Comparison of ENCODE assay signal across 17 cellular contexts in genomic region chr17:81536299-81537290, GRCh38. TPM values are rescaled to one million over a fixed set of nuclear protein-coding genes. Genes with fewer than 3 reads are reported as not detected.
DNase-seq lines count a peak whose midpoint lies in the region; ATAC-seq, FAIRE-seq and TF ChIP-seq lines count a peak whose summit lies in the region.
"Had no signal": no experiment of that assay in that cellular context is flagged by ENCODE, and none has a peak within 500 bp of the region (broad histone marks: within the 10 kb centered on the region; RNA-seq: fewer than 3 reads in every experiment).

No MANE protein-coding gene starts in this region.

- no peak overlapping the region for H3K27ac Mint-ChIP-seq in CD4-positive, alpha-beta T cell
- H3K27ac Mint-ChIP-seq: activated T-helper 2 cell treated with anti-CD3 and anti-CD28 coated beads, Interferon-gamma antibody, Interleukin-2, Interleukin-4, amounts not matched to agents 10 μg/mL and 5 μg/mL and 100 μg/mL, durations not matched to agents 14 hours and 24 hours and 36 hours; dendritic cell treated with granulocyte-macrophage colony-stimulating factor and Interleukin-4, amounts not matched to agents 40 ng/mL and 50 ng/mL, for 4 days; progenitor cell of endocrine pancreas had no signal

- H3K27ac ChIP-seq in CD4-positive, alpha-beta T cell (ENCODE audit: low read depth, low read length) = no peak overlapping the region
- H3K27ac ChIP-seq in body of pancreas = peak overlapping the region; percentile 75 to 91 (median 90)
- no peak overlapping the region for H3K27ac ChIP-seq in HepG2 (ENCODE audit: extremely low read length, insufficient read depth, low read length)
- H3K27ac ChIP-seq: VCaP had no signal

- no peak for TF ChIP-seq CTCF in CD4-positive, alpha-beta T cell (IDR thresholded peaks at IDR 0.05)
- peak in 1 of 7 experiments; percentile 8 for TF ChIP-seq CTCF in body of pancreas (IDR thresholded peaks at IDR 0.05)
- no peak for TF ChIP-seq CTCF in HepG2 (CRISPR knock-in tag; IDR thresholded peaks at IDR 0.05)

- no peaks in the 10 kb centered on the region for H3K79me2 ChIP-seq in HepG2 (ENCODE audit: insufficient read depth, low read length)

- no TSS peak for BruUV-seq in HepG2 (replicated peaks; lab: Mats Ljungman, UMichigan)

- no peak overlapping the region for H3K4me3 ChIP-seq in body of pancreas
- H3K4me3 ChIP-seq in HepG2 (replicated peaks in 1 of 3; ENCODE audit: insufficient read depth in 1 of 3, low read depth in 2 of 3, low read length in 3 of 3) = no peak overlapping the region

- intact Hi-C loops in CD4-positive, alpha-beta T cell (cut with DNase I, micrococcal nuclease) = loop anchor here in 1 of 2 experiments (1.0 kb wide), 1 partner anchor 283 kb away; no protein-coding TSS in a partner anchor
- intact Hi-C loops in body of pancreas (cut with DNase I) = no loop called here
- intact Hi-C loops in HepG2 (cut with micrococcal nuclease; ENCODE audit: unreplicated experiment) = no loop called here

- no peaks in the 10 kb centered on the region for H3K9me3 ChIP-seq in CD4-positive, alpha-beta T cell (ENCODE audit: control insufficient read depth, low read length)
- H3K9me3 ChIP-seq in body of pancreas (no peaks in the 10 kb centered on the region), HepG2 (ENCODE audit: low read length) (peaks cover 7% of the 10 kb centered on the region; the same call in 1 of the 2 replicates)
- H3K9me3 ChIP-seq: Caco-2 had no signal

- H3K4me1 ChIP-seq in body of pancreas (peaks cover 47% of the 10 kb centered on the region), HepG2 (ENCODE audit: insufficient read depth, low read length) (peaks cover 13% of the 10 kb centered on the region)

- H2AFZ ChIP-seq in HepG2 (ENCODE audit: low read length) = no peak overlapping the region

- H3K4me2 ChIP-seq in HepG2 (ENCODE audit: low read depth, low read length) = no peak overlapping the region

- H3K36me3 ChIP-seq in body of pancreas (replicated peaks in 1 of 2; ENCODE audit: insufficient read depth in 1 of 2, low read depth in 2 of 2) (peaks cover 0 to 6% of the 10 kb centered on the region in 2 donors), HepG2 (replicated peaks in 1 of 2; ENCODE audit: control insufficient read depth in 1 of 2, insufficient read depth in 2 of 2, low read length in 2 of 2) (peaks cover 4 to 14% of the 10 kb centered on the region in 2 experiments)

- no peak for FAIRE-seq in HepG2 (lab: Jason Lieb, UNC)

- peak; percentile 21 for ATAC-seq in CD4-positive, alpha-beta T cell (ENCODE audit: poor library complexity)
- ATAC-seq in body of pancreas (peak; percentile 75), HepG2 (no peak; the same call in 2 of the 3 replicates), HG02884 (IDR thresholded peaks at IDR 0.05; ENCODE audit: unreplicated experiment) (no peak)

- H3K27me3 ChIP-seq in CD4-positive, alpha-beta T cell (ENCODE audit: control insufficient read depth, insufficient read depth, low read length) = peaks cover 51% of the 10 kb centered on the region
- H3K27me3 ChIP-seq in body of pancreas (no peaks in the 10 kb centered on the region), HepG2 (ENCODE audit: control insufficient read depth in 1 of 2, insufficient read depth in 2 of 2, low read length in 2 of 2) (no peaks in the 10 kb centered on the region)

- no peaks in the 10 kb centered on the region for H3K4me1 Mint-ChIP-seq in CD4-positive, alpha-beta T cell (ENCODE audit: low read depth)

- peaks cover 32% of the 10 kb centered on the region for H3K27me3 Mint-ChIP-seq in CD4-positive, alpha-beta T cell

- WGBS in body of pancreas, 2 donors = 10 to 13% methylated on average over 3 to 85 of the region's 89 CpGs
- WGBS in HepG2 (ENCODE audit: low lambda C conversion rate) = 71% methylated on average over 64 of the region's 89 CpGs

- no peaks in the 10 kb centered on the region for H4K20me1 ChIP-seq in HepG2 (ENCODE audit: insufficient read depth, low read length)

- TF ChIP-seq EP300 in HepG2 (IDR thresholded peaks at IDR 0.05; ENCODE audit: low read depth in 2 of 2, low read length in 2 of 2) (no peak), HepG2 (CRISPR knock-in tag; IDR thresholded peaks at IDR 0.05; ENCODE audit: borderline replicate concordance) (no peak)

- H3K9me3 Mint-ChIP-seq in CD4-positive, alpha-beta T cell = no peaks in the 10 kb centered on the region
- H3K9me3 Mint-ChIP-seq: activated T-helper 2 cell treated with anti-CD3 and anti-CD28 coated beads, Interferon-gamma antibody, Interleukin-2, Interleukin-4, amounts not matched to agents 10 μg/mL and 5 μg/mL and 100 μg/mL, durations not matched to agents 14 hours and 24 hours and 36 hours; dendritic cell treated with granulocyte-macrophage colony-stimulating factor and Interleukin-4, amounts not matched to agents 40 ng/mL and 50 ng/mL, for 4 days had no signal

- H3K4me3 Mint-ChIP-seq in CD4-positive, alpha-beta T cell = no peak overlapping the region
- H3K4me3 Mint-ChIP-seq: dendritic cell treated with granulocyte-macrophage colony-stimulating factor and Interleukin-4, amounts not matched to agents 40 ng/mL and 50 ng/mL, for 4 days had no signal

- no peak for DNase-seq in CD4-positive, alpha-beta T cell
- DNase-seq in HUDEP-2 (lab: John Stamatoyannopoulos, UW; ENCODE audit: unreplicated experiment in 76 of 76) (peak in 55 of 76 experiments; percentile 14 to 69 (median 40)), body of pancreas (peak; percentile 97 to 99 (median 98)), HepG2 (ENCODE audit: low spot score) (no peak), NOMO-1 (lab: John Stamatoyannopoulos, UW; ENCODE audit: unreplicated experiment in 2 of 2) (no peak), OCI-M1 (lab: John Stamatoyannopoulos, UW) (no peak), COLO668 (lab: John Stamatoyannopoulos, UW; ENCODE audit: unreplicated experiment) (no peak)
- DNase-seq: Caco-2, NCI-H1694 treated with DMSO at 0.1 percent for 48 hours, NCI-H446 treated with DMSO at 0.1 percent for 48 hours had no signal

- no peak overlapping the region for H3K9ac ChIP-seq in HepG2 (ENCODE audit: insufficient read depth, low read depth, low read length)

- peak; percentile 52 to 79 (median 74) for TF ChIP-seq POLR2A in body of pancreas (IDR thresholded peaks at IDR 0.05)
- TF ChIP-seq POLR2A in HepG2 (IDR thresholded peaks at IDR 0.05; ENCODE audit: insufficient read depth in 1 of 2, low read depth in 2 of 2, low read length in 2 of 2) = no peak

- CTCF ChIA-PET in CD4-positive, alpha-beta T cell (lab: Charles Lee) = interaction anchor here (0.7 to 1.7 kb wide), 3 partner anchors 17 to 281 kb away, joined by 3 to 8 read pairs (median 5); no protein-coding TSS in a partner anchor
- CTCF ChIA-PET in HepG2 (lab: Yijun Ruan, JAX; ENCODE audit: low intra/inter-chr PET ratio, low total read pairs) = interaction anchor here (1.9 kb wide), 1 partner anchor 284 kb away, joined by 8 read pairs; no protein-coding TSS in a partner anchor

- no peak for TF ChIP-seq RAD21 in HepG2 (CRISPR knock-in tag; IDR thresholded peaks at IDR 0.05)

- POLR2A ChIA-PET in CD4-positive, alpha-beta T cell (lab: Charles Lee) = interaction anchor here (0.9 kb wide), 1 partner anchor 16 kb away, joined by 3 read pairs; the partner anchor contains the start of gene FAAP100
- POLR2A ChIA-PET in HepG2 (lab: Yijun Ruan, JAX) = interaction anchor here (0.7 kb wide), 1 partner anchor 21 kb away, joined by 3 read pairs; no protein-coding TSS in a partner anchor

- H3K36me3 Mint-ChIP-seq in CD4-positive, alpha-beta T cell (ENCODE audit: low read depth) = peaks cover 3% of the 10 kb centered on the region

- in situ Hi-C loops in HepG2 (cut with HindIII; ENCODE audit: extremely low pct_ligation_motif_present, low pct_unique_long_range_greater_than_20kb) = no loop called here

RNA-seq across cellular contexts. Expression of gene FSCN2, which starts 8.4 kb away (rescaled TPM):
- 1 to 10 TPM; 1.0 to 1.1 TPM for total RNA-seq in CD4-positive, alpha-beta T cell
- 10 to 100 TPM in 1 of 2 donors, 1 to 10 TPM in 1; 7.0 to 13.5 TPM for total RNA-seq in body of pancreas
- not detected in 2 replicates for total RNA-seq in HepG2 (2016; rRNA removed; fragmentation: Illumina TruSeq; extraction: Trizol)
- not detected in 2 replicates for total RNA-seq in HepG2 (2016; cell fraction: cytosol; rRNA removed; fragmentation: Illumina TruSeq; extraction: Trizol; ENCODE audit: low read depth)
- not detected in 2 replicates for total RNA-seq in HepG2 (2016; cell fraction: insoluble cytoplasmic fraction; rRNA removed; fragmentation: Illumina TruSeq; extraction: Trizol)
- not detected in 2 replicates for total RNA-seq in HepG2 (2016; cell fraction: membrane; rRNA removed; fragmentation: Illumina TruSeq; extraction: Trizol)
- total RNA-seq in HepG2 (2016; cell fraction: nucleus; rRNA removed; fragmentation: Illumina TruSeq; extraction: Trizol) = not detected in 2 replicates
- 0.09 and 0.31 TPM in 2 replicates for polyA plus RNA-seq in HepG2 (2011; rRNA removed)
- polyA plus RNA-seq in HepG2 (2011; cell fraction: cytosol; rRNA removed) = 0.17 TPM in 2 replicates
- polyA plus RNA-seq in HepG2 (2011; cell fraction: nucleus; rRNA removed) = 2.2 and 2.8 TPM in 2 replicates
- polyA plus RNA-seq in HepG2 (2012) = 0.11 and 0.17 TPM in 2 replicates
- polyA plus RNA-seq in HepG2 (2016; cell fraction: cytosol; fragmentation: Illumina TruSeq; extraction: Trizol; ENCODE audit: low read depth) = not detected in 2 replicates
- polyA plus RNA-seq in HepG2 (2016; cell fraction: insoluble cytoplasmic fraction; fragmentation: Illumina TruSeq; extraction: Trizol; ENCODE audit: low read depth) = not detected in 2 replicates
- not detected in 2 replicates for polyA plus RNA-seq in HepG2 (2016; cell fraction: membrane; fragmentation: Illumina TruSeq; extraction: Trizol; ENCODE audit: low read depth)
- polyA plus RNA-seq in HepG2 (2016; cell fraction: nucleus; fragmentation: Illumina TruSeq; extraction: Trizol; ENCODE audit: insufficient read depth, low read depth) = not detected in 2 replicates
- polyA minus RNA-seq in HepG2 (2011; rRNA and poly(A)+ RNA removed; ENCODE audit: low replicate concordance) = 1.5 and 1.9 TPM in 2 replicates
- not detected in 2 replicates for polyA minus RNA-seq in HepG2 (2011; cell fraction: cytosol; rRNA and poly(A)+ RNA removed)
- polyA minus RNA-seq in HepG2 (2011; cell fraction: nucleus; rRNA and poly(A)+ RNA removed) = 0.75 and 0.77 TPM in 2 replicates
- total RNA-seq: MCF 10A had no signal
- polyA plus RNA-seq: liver had no signal

RNA-seq across cellular contexts. Expression of gene FAAP100, which starts 15.6 kb away (rescaled TPM):
- total RNA-seq in CD4-positive, alpha-beta T cell = 10 to 100 TPM; 18.7 to 19.7 TPM
- total RNA-seq in body of pancreas (10 to 100 TPM; 27.8 to 50.4 TPM), HepG2 (2016; rRNA removed; fragmentation: Illumina TruSeq; extraction: Trizol) (13.9 and 20.8 TPM in 2 replicates)
- total RNA-seq in HepG2 (2016; cell fraction: cytosol; rRNA removed; fragmentation: Illumina TruSeq; extraction: Trizol; ENCODE audit: low read depth) = 10.4 and 11.2 TPM in 2 replicates
- total RNA-seq in HepG2 (2016; cell fraction: insoluble cytoplasmic fraction; rRNA removed; fragmentation: Illumina TruSeq; extraction: Trizol) = 11.4 and 20.4 TPM in 2 replicates
- total RNA-seq in HepG2 (2016; cell fraction: membrane; rRNA removed; fragmentation: Illumina TruSeq; extraction: Trizol) = 23.6 and 25.4 TPM in 2 replicates
- total RNA-seq in HepG2 (2016; cell fraction: nucleus; rRNA removed; fragmentation: Illumina TruSeq; extraction: Trizol) = 19.0 and 22.7 TPM in 2 replicates
- 7.6 and 11.1 TPM in 2 replicates for polyA plus RNA-seq in HepG2 (2011; rRNA removed)
- polyA plus RNA-seq in HepG2 (2011; cell fraction: cytosol; rRNA removed) = 6.5 and 11.8 TPM in 2 replicates
- polyA plus RNA-seq in HepG2 (2011; cell fraction: nucleus; rRNA removed) = 37.4 and 38.6 TPM in 2 replicates
- polyA plus RNA-seq in HepG2 (2012) = 9.3 and 10.7 TPM in 2 replicates
- 6.1 and 6.4 TPM in 2 replicates for polyA plus RNA-seq in HepG2 (2016; cell fraction: cytosol; fragmentation: Illumina TruSeq; extraction: Trizol; ENCODE audit: low read depth)
- 13.7 and 17.1 TPM in 2 replicates for polyA plus RNA-seq in HepG2 (2016; cell fraction: insoluble cytoplasmic fraction; fragmentation: Illumina TruSeq; extraction: Trizol; ENCODE audit: low read depth)
- polyA plus RNA-seq in HepG2 (2016; cell fraction: membrane; fragmentation: Illumina TruSeq; extraction: Trizol; ENCODE audit: low read depth) = 14.4 and 16.7 TPM in 2 replicates
- polyA plus RNA-seq in HepG2 (2016; cell fraction: nucleus; fragmentation: Illumina TruSeq; extraction: Trizol; ENCODE audit: insufficient read depth, low read depth) = 43.7 and 45.9 TPM in 2 replicates
- polyA minus RNA-seq in HepG2 (2011; rRNA and poly(A)+ RNA removed; ENCODE audit: low replicate concordance) = 13.6 and 27.9 TPM in 2 replicates
- 7.7 and 8.2 TPM in 2 replicates for polyA minus RNA-seq in HepG2 (2011; cell fraction: cytosol; rRNA and poly(A)+ RNA removed)
- polyA minus RNA-seq in HepG2 (2011; cell fraction: nucleus; rRNA and poly(A)+ RNA removed) = 22.8 and 26.2 TPM in 2 replicates

RNA-seq across cellular contexts. Expression of gene ACTG1, which starts 24.0 kb away (rescaled TPM):
- total RNA-seq in CD4-positive, alpha-beta T cell = 1,000 to 10,000 TPM; 1,296 to 1,318 TPM
- total RNA-seq in body of pancreas = 1,000 to 10,000 TPM; 1,634 to 1,790 TPM
- total RNA-seq in HepG2 (2016; rRNA removed; fragmentation: Illumina TruSeq; extraction: Trizol) = 973 and 1,028 TPM in 2 replicates
- total RNA-seq in HepG2 (2016; cell fraction: cytosol; rRNA removed; fragmentation: Illumina TruSeq; extraction: Trizol; ENCODE audit: low read depth) = 361 and 399 TPM in 2 replicates
- total RNA-seq in HepG2 (2016; cell fraction: insoluble cytoplasmic fraction; rRNA removed; fragmentation: Illumina TruSeq; extraction: Trizol) = 848 and 989 TPM in 2 replicates
- 986 and 1,002 TPM in 2 replicates for total RNA-seq in HepG2 (2016; cell fraction: membrane; rRNA removed; fragmentation: Illumina TruSeq; extraction: Trizol)
- 479 and 519 TPM in 2 replicates for total RNA-seq in HepG2 (2016; cell fraction: nucleus; rRNA removed; fragmentation: Illumina TruSeq; extraction: Trizol)
- 1,138 and 1,217 TPM in 2 replicates for polyA plus RNA-seq in HepG2 (2011; rRNA removed)
- polyA plus RNA-seq in HepG2 (2011; cell fraction: cytosol; rRNA removed) = 2,631 and 2,697 TPM in 2 replicates
- 3,693 and 3,967 TPM in 2 replicates for polyA plus RNA-seq in HepG2 (2011; cell fraction: nucleus; rRNA removed)
- 1,881 and 2,139 TPM in 2 replicates for polyA plus RNA-seq in HepG2 (2012)
- 598 and 619 TPM in 2 replicates for polyA plus RNA-seq in HepG2 (2016; cell fraction: cytosol; fragmentation: Illumina TruSeq; extraction: Trizol; ENCODE audit: low read depth)
- polyA plus RNA-seq in HepG2 (2016; cell fraction: insoluble cytoplasmic fraction; fragmentation: Illumina TruSeq; extraction: Trizol; ENCODE audit: low read depth) = 1,358 and 1,713 TPM in 2 replicates
- polyA plus RNA-seq in HepG2 (2016; cell fraction: membrane; fragmentation: Illumina TruSeq; extraction: Trizol; ENCODE audit: low read depth) = 1,224 and 1,364 TPM in 2 replicates
- 1,038 and 1,070 TPM in 2 replicates for polyA plus RNA-seq in HepG2 (2016; cell fraction: nucleus; fragmentation: Illumina TruSeq; extraction: Trizol; ENCODE audit: insufficient read depth, low read depth)
- polyA minus RNA-seq in HepG2 (2011; rRNA and poly(A)+ RNA removed; ENCODE audit: low replicate concordance) = 750 and 1,581 TPM in 2 replicates
- polyA minus RNA-seq in HepG2 (2011; cell fraction: cytosol; rRNA and poly(A)+ RNA removed) = 1,072 and 1,192 TPM in 2 replicates
- polyA minus RNA-seq in HepG2 (2011; cell fraction: nucleus; rRNA and poly(A)+ RNA removed) = 609 and 760 TPM in 2 replicates

Comparison
In these comparisons a context has a peak if more than half of its experiments do, and no peak if none do; other contexts are left out.
1. ATAC-seq: peak in CD4-positive, alpha-beta T cell (single experiment) and body of pancreas (single experiment); none in HepG2 (single experiment) and HG02884 (single experiment).
2. DNase-seq: peak in HUDEP-2 (55 of 76) and body of pancreas (4 of 4); none in CD4-positive, alpha-beta T cell (0 of 10), HepG2 (single experiment), NOMO-1 (0 of 2), OCI-M1 (single experiment) and COLO668 (single experiment).
3. H3K27ac ChIP-seq: peak in body of pancreas (4 of 4); none in CD4-positive, alpha-beta T cell (single experiment) and HepG2 (single experiment).
4. POLR2A ChIP-seq: peak in body of pancreas (3 of 3); none in HepG2 (0 of 2).